Comparison of ENCODE assay signal across 10 cellular contexts in genomic region chr7:23234569-23235296, GRCh38. TPM values are rescaled to one million over a fixed set of nuclear protein-coding genes. Genes with fewer than 3 reads are reported as not detected.
DNase-seq lines count a peak whose midpoint lies in the region; ATAC-seq and TF ChIP-seq lines count a peak whose summit lies in the region.
"Had no signal": no experiment of that assay in that cellular context is flagged by ENCODE, and none has a peak within 500 bp of the region (broad histone marks: within the 10 kb centered on the region; RNA-seq: fewer than 3 reads in every experiment).

No MANE protein-coding gene starts in this region.

- no peak overlapping the region for H4K8ac ChIP-seq in mesendoderm (ENCODE audit: low read depth, low read length)

- no peak for TF ChIP-seq CTCF in endothelial cell (IDR thresholded peaks at IDR 0.05; ENCODE audit: unreplicated experiment)

- H3K4me2 ChIP-seq in Karpas-422 (ENCODE audit: low read depth, low read length, poor library complexity, severe bottlenecking) = peak overlapping the region; percentile 26
- no peak overlapping the region for H3K4me2 ChIP-seq in mesendoderm (ENCODE audit: low read length)

- H3K27me3 Mint-ChIP-seq in memory B cell = peaks cover under 1% of the 10 kb centered on the region
- peaks cover 2% of the 10 kb centered on the region for H3K27me3 Mint-ChIP-seq in endothelial cell (ENCODE audit: unreplicated experiment)

- no peak overlapping the region for H2BK120ac ChIP-seq in mesendoderm (ENCODE audit: low read depth, low read length)

- H4K5ac ChIP-seq in mesendoderm (ENCODE audit: low read length) = no peak overlapping the region

- no peak overlapping the region for H2BK15ac ChIP-seq in mesendoderm (replicated peaks; ENCODE audit: low read depth)

- no peak overlapping the region for H2AK5ac ChIP-seq in mesendoderm (ENCODE audit: low read length)

- WGBS in mesendoderm (ENCODE audit: extremely low coverage, insufficient coverage, low lambda C conversion rate) = no CpG with 5 or more reads among the region's 9 CpGs

- H3K9me2 ChIP-seq in Karpas-422 (replicated peaks; ENCODE audit: insufficient read depth, low read length) = no peaks in the 10 kb centered on the region

- no peaks in the 10 kb centered on the region for H3K79me1 ChIP-seq in mesendoderm (ENCODE audit: low read length)

- H3K4me1 Mint-ChIP-seq in memory B cell (peaks cover 7% of the 10 kb centered on the region), endothelial cell (ENCODE audit: unreplicated experiment) (peaks cover 10% of the 10 kb centered on the region)

- H3K9ac ChIP-seq in Karpas-422 (ENCODE audit: low read length) = no peak overlapping the region
- no peak overlapping the region for H3K9ac ChIP-seq in mesendoderm (ENCODE audit: low read length)

- ATAC-seq in GM18519 (IDR thresholded peaks at IDR 0.05; ENCODE audit: low FRiP score, unreplicated experiment) (peak; percentile 95), GM21825 (IDR thresholded peaks at IDR 0.05; ENCODE audit: unreplicated experiment) (peak; percentile 86), memory B cell (ENCODE audit: low read depth) (peak; percentile 77), esophagus mucosa (no peak)
- ATAC-seq: activated CD4-positive, CD25-positive, alpha-beta regulatory T cell treated with anti-CD3 and anti-CD28 coated beads, Interleukin-2, amount 50 U/mL, for 24 hours had no signal

- H3K27ac Mint-ChIP-seq in memory B cell (peak overlapping the region; percentile 63), endothelial cell (ENCODE audit: unreplicated experiment) (no peak overlapping the region)

- no peaks in the 10 kb centered on the region for H3K79me2 ChIP-seq in Karpas-422 (ENCODE audit: low read length)
- no peaks in the 10 kb centered on the region for H3K79me2 ChIP-seq in mesendoderm (ENCODE audit: control insufficient read depth, insufficient read depth, low read length)

- H3K4me3 ChIP-seq in Karpas-422 (ENCODE audit: low read length) (no peak overlapping the region), mesendoderm (ENCODE audit: low read length) (no peak overlapping the region)
- H3K4me3 ChIP-seq: lung had no signal

- no peaks in the 10 kb centered on the region for H3K9me3 ChIP-seq in Karpas-422 (ENCODE audit: low read length)

- H2AFZ ChIP-seq in Karpas-422 (ENCODE audit: low read length) = peak overlapping the region; percentile 22; the same call in 1 of the 2 replicates

- H3K36me3 ChIP-seq in Karpas-422 (ENCODE audit: insufficient read depth, low read length) (no peaks in the 10 kb centered on the region), mesendoderm (ENCODE audit: control insufficient read depth, insufficient read depth, low read length) (no peaks in the 10 kb centered on the region)

- H3K4me1 ChIP-seq in Karpas-422 (ENCODE audit: low read length) (0 out of 2 replicates have a peak, but pooled peaks cover 4% of the 10 kb centered on the region), mesendoderm (ENCODE audit: control insufficient read depth, low read depth, low read length) (no peaks in the 10 kb centered on the region)

- no peak overlapping the region for H3K4ac ChIP-seq in mesendoderm (ENCODE audit: low read depth, low read length)

- no peaks in the 10 kb centered on the region for H3K9me3 Mint-ChIP-seq in memory B cell
- H3K9me3 Mint-ChIP-seq in endothelial cell (ENCODE audit: unreplicated experiment) = no peaks in the 10 kb centered on the region

- H4K20me1 ChIP-seq in Karpas-422 (ENCODE audit: insufficient read depth, low read depth, low read length) = no peaks in the 10 kb centered on the region

- H3K27me3 ChIP-seq in Karpas-422 (ENCODE audit: low read length) (no peaks in the 10 kb centered on the region), mesendoderm (ENCODE audit: insufficient read depth, low read length, poor library complexity) (no peaks in the 10 kb centered on the region)

- no peak overlapping the region for H3K23ac ChIP-seq in mesendoderm (ENCODE audit: low read length)

- no peak overlapping the region for H3K56ac ChIP-seq in mesendoderm (ENCODE audit: low read length)

- no peak for DNase-seq in Karpas-422
- no peak for DNase-seq in memory B cell (ENCODE audit: low spot score in 2 of 2)
- no peak for DNase-seq in endothelial cell (ENCODE audit: low spot score)
- no peak for DNase-seq in GM03348 (ENCODE audit: low spot score)
- DNase-seq in mesendoderm = no peak

- H2BK5ac ChIP-seq in mesendoderm (ENCODE audit: low read length) = no peak overlapping the region

- H3K36me3 Mint-ChIP-seq in memory B cell (no peaks in the 10 kb centered on the region), endothelial cell (ENCODE audit: low read depth, unreplicated experiment) (no peaks in the 10 kb centered on the region)

- no peak overlapping the region for H3K18ac ChIP-seq in mesendoderm (ENCODE audit: low read length)

- H3K4me3 Mint-ChIP-seq in memory B cell = peak overlapping the region; percentile 73
- H3K4me3 Mint-ChIP-seq in endothelial cell (ENCODE audit: unreplicated experiment) = no peak overlapping the region

- H3K27ac ChIP-seq in Karpas-422 (ENCODE audit: low read length) = no peak overlapping the region
- H3K27ac ChIP-seq in mesendoderm (ENCODE audit: low read depth, low read length) = no peak overlapping the region

RNA-seq across cellular contexts. Expression of gene GPNMB, which starts 11.8 kb away (rescaled TPM):
- total RNA-seq in Karpas-422 (2014; rRNA removed; shearing (Covaris generic); ENCODE audit: low replicate concordance) = 6.3 and 11.8 TPM in 2 replicates
- total RNA-seq in endothelial cell (ENCODE audit: unreplicated experiment) (0.49 TPM), esophagus mucosa (125 TPM)
- polyA plus RNA-seq in mesendoderm (2013, experiment 1 of 2) = 1.2 TPM
- 1.3 TPM for polyA plus RNA-seq in mesendoderm (2013, experiment 2 of 2)

RNA-seq across cellular contexts. Expression of gene NUP42, which starts 52.9 kb away (rescaled TPM):
- total RNA-seq in Karpas-422 (2014; rRNA removed; shearing (Covaris generic); ENCODE audit: low replicate concordance) = 68.6 and 94.8 TPM in 2 replicates
- total RNA-seq in endothelial cell (ENCODE audit: unreplicated experiment) (32.4 TPM), esophagus mucosa (18.2 TPM)
- polyA plus RNA-seq in mesendoderm (2013, experiment 1 of 2) = 26.6 TPM
- 28.4 TPM for polyA plus RNA-seq in mesendoderm (2013, experiment 2 of 2)
